ENCODE assay signal across 14 cellular contexts in genomic region chr2:86081724-86082123, GRCh38.
"Had no signal": no experiment of that assay in that cellular context is flagged by ENCODE, and none has a peak within 500 bp of the region (broad histone marks: within the 10 kb centered on the region; RNA-seq: fewer than 3 reads in every experiment).

No MANE protein-coding gene starts in this region.

- H3K4me3 ChIP-seq: dorsolateral prefrontal cortex, thyroid gland had no signal

- DNase-seq: activated CD4-positive, alpha-beta T cell treated with anti-CD3 and anti-CD28 coated beads for 4 hours; activated gamma-delta T cell treated with Interleukin-2 at 50 U/mL for 16 hours; amniotic stem cell; caudate nucleus; dorsolateral prefrontal cortex; erythroblast; kidney glomerular epithelial cell; mesenchymal stem cell; stimulated activated CD8-positive, alpha-beta memory T cell treated with anti-CD3 and anti-CD28 coated beads, Interleukin-4, amount 100 ng/mL, for 48 hours; stimulated activated naive CD4-positive, alpha-beta T cell treated with Interleukin-2 at 50 U/mL for 16 hours; thyroid gland had no signal

- H3K27me3 ChIP-seq: dorsolateral prefrontal cortex, thyroid gland had no signal

- H3K9me3 Mint-ChIP-seq: nephron had no signal

- H3K9me3 ChIP-seq: thyroid gland had no signal

- H3K27ac ChIP-seq: dorsolateral prefrontal cortex, parathyroid adenoma, thyroid gland had no signal

- H3K27me3 Mint-ChIP-seq: activated naive CD8-positive, alpha-beta T cell had no signal

- H3K27ac Mint-ChIP-seq: activated naive CD8-positive, alpha-beta T cell; nephron had no signal

- H3K4me3 Mint-ChIP-seq: activated naive CD8-positive, alpha-beta T cell; nephron had no signal
